In genomic region chr2:225379861-225380260, GRCh38 we compare ENCODE assay signal across 18 cellular contexts. TPM values are rescaled to one million over a fixed set of nuclear protein-coding genes. Genes with fewer than 3 reads are reported as not detected.
"Had no signal": no experiment of that assay in that cellular context is flagged by ENCODE, and none has a peak within 500 bp of the region (broad histone marks: within the 10 kb centered on the region; RNA-seq: fewer than 3 reads in every experiment).

No MANE protein-coding gene starts in this region.

- DNase-seq: activated CD4-positive, alpha-beta memory T cell treated with anti-CD3 and anti-CD28 coated beads, Interleukin-2, amount 10 ng/mL, durations not matched to agents 7 days and 5 days; activated CD4-positive, alpha-beta T cell treated with anti-CD3 and anti-CD28 coated beads for 4 hours; activated effector memory CD4-positive, alpha-beta T cell treated with Interleukin-2 at 50 U/mL for 16 hours; activated naive CD4-positive, alpha-beta T cell treated with anti-CD3 and anti-CD28 coated beads, Interleukin-2, amount 50 U/mL, for 16 hours; activated T-cell treated with anti-CD3 and anti-CD28 coated beads, Interleukin-2, amount 50 U/mL, for 4 hours; adrenal gland; erythroblast; left colon; lower lobe of right lung; right cardiac atrium; small intestine; stimulated activated CD4-positive, alpha-beta T cell treated with anti-CD3 and anti-CD28 coated beads, Interleukin-4, amount 100 ng/mL, for 4 hours; stimulated activated CD8-positive, alpha-beta memory T cell treated with anti-CD3 and anti-CD28 coated beads, Interleukin-4, amount 100 ng/mL, for 48 hours; stimulated activated naive CD4-positive, alpha-beta T cell treated with Interleukin-2 at 50 U/mL for 16 hours; substantia nigra; transverse colon had no signal

- FAIRE-seq: islet of Langerhans, small intestine had no signal

RNA-seq across cellular contexts. Expression of gene NYAP2, which starts 19.6 kb away (rescaled TPM):
- total RNA-seq: activated CD4-positive, alpha-beta memory T cell treated with anti-CD3 and anti-CD28 coated beads, Interleukin-2, amount 10 ng/mL, durations not matched to agents 7 days and 5 days; left colon; osteoblast; right cardiac atrium had no signal
